In genomic region chr14:36817071-36817930, GRCh38 we compare ENCODE assay signal across 22 cellular contexts.
"Had no signal": no experiment of that assay in that cellular context is flagged by ENCODE, and none has a peak within 500 bp of the region (broad histone marks: within the 10 kb centered on the region; RNA-seq: fewer than 3 reads in every experiment).

No MANE protein-coding gene starts in this region.

- H3K27ac ChIP-seq: colonic mucosa, esophagus muscularis mucosa, gastroesophageal sphincter, pancreas had no signal

- DNase-seq: activated CD4-positive, alpha-beta memory T cell treated with anti-CD3 and anti-CD28 coated beads, Interleukin-2, amount 10 ng/mL, durations not matched to agents 7 days and 5 days; activated CD4-positive, alpha-beta T cell treated with anti-CD3 and anti-CD28 coated beads for 48 hours; activated CD8-positive, alpha-beta memory T cell treated with anti-CD3 and anti-CD28 coated beads, Interleukin-2, amount 10 ng/mL, durations not matched to agents 7 days and 5 days; activated effector memory CD4-positive, alpha-beta T cell treated with anti-CD3 and anti-CD28 coated beads, Interleukin-2, amount 50 U/mL, for 16 hours; activated naive CD4-positive, alpha-beta T cell treated with anti-CD3 and anti-CD28 coated beads, Interleukin-2, amount 10 ng/mL, durations not matched to agents 7 days and 5 days; activated T-cell treated with anti-CD3 and anti-CD28 coated beads for 4 hours; amygdala; colonic mucosa; dorsolateral prefrontal cortex; effector memory CD8-positive, alpha-beta T cell; head of caudate nucleus; hypothalamus; mesenchymal stem cell; mucosa of descending colon; nephron progenitor cell; pancreas; right cardiac atrium; stimulated activated CD4-positive, alpha-beta T cell treated with anti-CD3 and anti-CD28 coated beads, Interleukin-12 subunit alpha, Interleukin-12 subunit beta, amount 100 ng/mL, for 4 hours; stimulated activated CD4-positive, alpha-beta T cell treated with anti-CD3 and anti-CD28 coated beads, Interleukin-4, amount 100 ng/mL, for 4 hours; stimulated activated naive CD8-positive, alpha-beta T cell treated with anti-CD3 and anti-CD28 coated beads, Interleukin-15, Interleukin-2, amounts not matched to agents 100 U/mL and 50 U/mL, for 24 hours had no signal

- H3K36me3 ChIP-seq: colonic mucosa, esophagus muscularis mucosa, gastroesophageal sphincter, pancreas had no signal

- H3K4me3 ChIP-seq: colonic mucosa, dorsolateral prefrontal cortex, esophagus muscularis mucosa, gastroesophageal sphincter, mucosa of descending colon, pancreas had no signal

- H3K9me3 ChIP-seq: colonic mucosa, esophagus muscularis mucosa, gastroesophageal sphincter, mucosa of descending colon, pancreas had no signal

- ATAC-seq: activated CD8-positive, alpha-beta memory T cell treated with anti-CD3 and anti-CD28 coated beads, Interleukin-2, amount 10 ng/mL, durations not matched to agents 7 days and 5 days; effector memory CD8-positive, alpha-beta T cell; gastroesophageal sphincter; mucosa of descending colon; pancreas; right cardiac atrium; stimulated activated naive CD8-positive, alpha-beta T cell treated with anti-CD3 and anti-CD28 coated beads, Interleukin-15, Interleukin-2, amounts not matched to agents 100 U/mL and 50 U/mL, for 24 hours had no signal

- H3K4me1 ChIP-seq: colonic mucosa, esophagus muscularis mucosa, gastroesophageal sphincter, pancreas had no signal

- H3K27me3 ChIP-seq: colonic mucosa, dorsolateral prefrontal cortex, esophagus muscularis mucosa, gastroesophageal sphincter, pancreas had no signal
